Comparison of ENCODE assay signal across 12 cellular contexts in genomic region chr3:72077473-72078259, GRCh38.
DNase-seq lines count a peak whose midpoint lies in the region; ATAC-seq and TF ChIP-seq lines count a peak whose summit lies in the region.
"Had no signal": no experiment of that assay in that cellular context is flagged by ENCODE, and none has a peak within 500 bp of the region (broad histone marks: within the 10 kb centered on the region; RNA-seq: fewer than 3 reads in every experiment).

No MANE protein-coding gene starts in this region.

- no peaks in the 10 kb centered on the region for H3K9me3 ChIP-seq in CD8-positive, alpha-beta T cell (ENCODE audit: low read length)
- H3K9me3 ChIP-seq in sigmoid colon: peaks cover 0 to 5% (median 3%) of the 10 kb centered on the region in 4 donors

- peak; percentile 29 for ATAC-seq in GM18505 (IDR thresholded peaks at IDR 0.05; ENCODE audit: unreplicated experiment)
- ATAC-seq in GM21515 (IDR thresholded peaks at IDR 0.05; ENCODE audit: unreplicated experiment): peak; percentile 54
- peak; percentile 39 for ATAC-seq in HG03175 (IDR thresholded peaks at IDR 0.05; ENCODE audit: unreplicated experiment)
- no peak for ATAC-seq in CD8-positive, alpha-beta T cell
- ATAC-seq in activated CD8-positive, alpha-beta T cell treated with anti-CD3 and anti-CD28 coated beads, Interleukin-2, amount 10 ng/mL, durations not matched to agents 7 days and 5 days: no peak
- ATAC-seq: left cardiac atrium, psoas muscle had no signal

- no peaks in the 10 kb centered on the region for H3K36me3 ChIP-seq in CD8-positive, alpha-beta T cell (ENCODE audit: insufficient read depth, low read length)
- H3K36me3 ChIP-seq in sigmoid colon: no peaks in the 10 kb centered on the region

- no peaks in the 10 kb centered on the region for H3K4me1 ChIP-seq in CD8-positive, alpha-beta T cell (ENCODE audit: insufficient read depth, low read length)
- H3K4me1 ChIP-seq in sigmoid colon: peaks cover 0 to 10% (median 8%) of the 10 kb centered on the region in 4 donors
- H3K4me1 ChIP-seq: psoas muscle had no signal

- H3K27ac Mint-ChIP-seq in CD8-positive, alpha-beta T cell: no peak overlapping the region
- H3K27ac Mint-ChIP-seq in activated CD8-positive, alpha-beta T cell treated with anti-CD3 and anti-CD28 coated beads, Interleukin-2, amount 10 ng/mL, durations not matched to agents 7 days and 5 days: no peak overlapping the region

- TF ChIP-seq EP300 in sigmoid colon (IDR thresholded peaks at IDR 0.05): no peak

- POLR2A ChIA-PET in CD8-positive, alpha-beta T cell (lab: Charles Lee): no interaction called here
- POLR2A ChIA-PET in activated CD8-positive, alpha-beta T cell treated with anti-CD3 and anti-CD28 coated beads, Interleukin-2, amount 10 ng/mL, durations not matched to agents 7 days and 5 days (lab: Charles Lee): interaction anchor here (0.6 kb wide), 1 partner anchor 181 kb away, joined by 3 read pairs; no protein-coding TSS in a partner anchor

- TF ChIP-seq CTCF in CD8-positive, alpha-beta T cell (IDR thresholded peaks at IDR 0.05): no peak
- TF ChIP-seq CTCF in sigmoid colon (IDR thresholded peaks at IDR 0.05): no peak

- H3K9me3 Mint-ChIP-seq in CD8-positive, alpha-beta T cell: peaks cover 13% of the 10 kb centered on the region
- H3K9me3 Mint-ChIP-seq in activated CD8-positive, alpha-beta T cell treated with anti-CD3 and anti-CD28 coated beads, Interleukin-2, amount 10 ng/mL, durations not matched to agents 7 days and 5 days (ENCODE audit: insufficient read depth): peaks cover 13% of the 10 kb centered on the region

- CTCF ChIA-PET in CD8-positive, alpha-beta T cell (lab: Charles Lee): no interaction called here
- CTCF ChIA-PET in activated CD8-positive, alpha-beta T cell treated with anti-CD3 and anti-CD28 coated beads, Interleukin-2, amount 10 ng/mL, durations not matched to agents 7 days and 5 days (lab: Charles Lee): no interaction called here

- WGBS in sigmoid colon, 2 donors: 59 to 84% methylated on average over 6 of the region's 6 CpGs

- H3K27me3 ChIP-seq in CD8-positive, alpha-beta T cell (ENCODE audit: insufficient read depth, low read length): no peaks in the 10 kb centered on the region
- H3K27me3 ChIP-seq in sigmoid colon: no peaks in the 10 kb centered on the region

- no peak overlapping the region for H3K27ac ChIP-seq in CD8-positive, alpha-beta T cell (ENCODE audit: low read depth, low read length)
- no peak overlapping the region for H3K27ac ChIP-seq in sigmoid colon
- H3K27ac ChIP-seq: psoas muscle had no signal

- intact Hi-C loops in CD8-positive, alpha-beta T cell (cut with DNase I, micrococcal nuclease): no loop called here
- intact Hi-C loops in sigmoid colon (cut with DNase I): no loop called here

- H3K4me3 ChIP-seq in CD8-positive, alpha-beta T cell (ENCODE audit: low read depth, low read length): no peak overlapping the region
- H3K4me3 ChIP-seq in sigmoid colon: no peak overlapping the region
- H3K4me3 ChIP-seq: psoas muscle had no signal

- no peaks in the 10 kb centered on the region for H3K27me3 Mint-ChIP-seq in CD8-positive, alpha-beta T cell (ENCODE audit: low read depth)
- H3K27me3 Mint-ChIP-seq in activated CD8-positive, alpha-beta T cell treated with anti-CD3 and anti-CD28 coated beads, Interleukin-2, amount 10 ng/mL, durations not matched to agents 7 days and 5 days (ENCODE audit: low read depth): no peaks in the 10 kb centered on the region

- peak; percentile 6 for DNase-seq in RPMI8226
- DNase-seq in CD8-positive, alpha-beta T cell: no peak
- DNase-seq in sigmoid colon: no peak
- DNase-seq in effector CD8-positive, alpha-beta T cell (lab: John Stamatoyannopoulos, UW): no peak
- no peak for DNase-seq in activated CD8-positive, alpha-beta T cell treated with anti-CD3 and anti-CD28 coated beads, Interleukin-2, amount 10 ng/mL, durations not matched to agents 7 days and 5 days
- DNase-seq: activated CD4-positive, alpha-beta T cell treated with anti-CD3 and anti-CD28 coated beads, Interleukin-2, amount 50 U/mL, for 48 hours; IMR-90; left cardiac atrium; psoas muscle had no signal

- no peak for TF ChIP-seq POLR2A in GM18505 (IDR thresholded peaks at IDR 0.05; ENCODE audit: borderline replicate concordance, extremely low read depth, insufficient read depth, insufficient read length)
- TF ChIP-seq POLR2A in sigmoid colon (IDR thresholded peaks at IDR 0.05): no peak

- H3K4me3 Mint-ChIP-seq in CD8-positive, alpha-beta T cell: no peak overlapping the region
- H3K4me3 Mint-ChIP-seq in activated CD8-positive, alpha-beta T cell treated with anti-CD3 and anti-CD28 coated beads, Interleukin-2, amount 10 ng/mL, durations not matched to agents 7 days and 5 days: no peak overlapping the region

- H3K4me1 Mint-ChIP-seq in CD8-positive, alpha-beta T cell (ENCODE audit: low read depth): peaks cover 2% of the 10 kb centered on the region
- peaks cover 5% of the 10 kb centered on the region for H3K4me1 Mint-ChIP-seq in activated CD8-positive, alpha-beta T cell treated with anti-CD3 and anti-CD28 coated beads, Interleukin-2, amount 10 ng/mL, durations not matched to agents 7 days and 5 days (ENCODE audit: low read depth)

- no peaks in the 10 kb centered on the region for H3K36me3 Mint-ChIP-seq in CD8-positive, alpha-beta T cell
- H3K36me3 Mint-ChIP-seq in activated CD8-positive, alpha-beta T cell treated with anti-CD3 and anti-CD28 coated beads, Interleukin-2, amount 10 ng/mL, durations not matched to agents 7 days and 5 days (ENCODE audit: low read depth): peaks cover 2% of the 10 kb centered on the region

Comparison
In these comparisons a context has a peak if more than half of its experiments do, and no peak if none do; other contexts are left out.
1. ATAC-seq: peak in GM18505 (single experiment), GM21515 (single experiment) and HG03175 (single experiment); none in CD8-positive, alpha-beta T cell (single experiment) and activated CD8-positive, alpha-beta T cell treated with anti-CD3 and anti-CD28 coated beads, Interleukin-2, amount 10 ng/mL, durations not matched to agents 7 days and 5 days (single experiment).